ENCODE assay signal across 1 cellular context in the genomic region with DNA sequence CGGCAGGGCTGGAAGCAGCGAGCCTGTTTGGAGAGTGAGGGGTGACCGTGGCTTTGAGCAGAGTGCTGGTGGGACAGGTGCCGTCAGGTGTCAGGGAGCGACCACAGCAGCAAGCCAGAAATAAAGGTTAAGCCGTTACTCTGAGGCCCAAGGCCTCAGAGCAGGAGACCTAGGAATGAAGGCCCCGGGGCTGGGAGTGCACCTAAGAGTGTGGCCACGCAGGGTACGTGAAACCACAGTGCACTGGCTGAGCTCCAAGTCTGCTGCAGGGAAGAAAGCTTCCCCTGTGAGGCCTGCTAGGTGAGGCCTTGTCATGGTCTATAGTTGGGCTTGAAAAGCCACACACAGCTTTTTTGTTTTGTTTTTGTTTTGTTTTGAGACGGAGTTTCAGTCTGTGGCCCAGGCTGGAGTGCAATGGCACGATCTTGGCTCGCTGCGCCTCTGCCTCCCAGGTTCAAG.
A peak's percentile ranks its signal among the peaks of the same experiment; 100 is the strongest.
TF ChIP-seq lines count a peak whose summit lies in the region.

No MANE protein-coding gene starts in this region.

TF ChIP-seq in GM12878, 131 proteins besides CTCF, POLR2A, EP300 and RAD21 (continued from another document and continues in another):
- TF ChIP-seq CREM (IDR thresholded peaks at IDR 0.05; ENCODE audit: low read depth), result peak; percentile 68
- peak; percentile 59 for TF ChIP-seq EED (IDR thresholded peaks at IDR 0.05; ENCODE audit: low read depth)
- TF ChIP-seq KLF5 (IDR thresholded peaks at IDR 0.05; ENCODE audit: partially characterized antibody), result no peak
- TF ChIP-seq, protein P1, sequence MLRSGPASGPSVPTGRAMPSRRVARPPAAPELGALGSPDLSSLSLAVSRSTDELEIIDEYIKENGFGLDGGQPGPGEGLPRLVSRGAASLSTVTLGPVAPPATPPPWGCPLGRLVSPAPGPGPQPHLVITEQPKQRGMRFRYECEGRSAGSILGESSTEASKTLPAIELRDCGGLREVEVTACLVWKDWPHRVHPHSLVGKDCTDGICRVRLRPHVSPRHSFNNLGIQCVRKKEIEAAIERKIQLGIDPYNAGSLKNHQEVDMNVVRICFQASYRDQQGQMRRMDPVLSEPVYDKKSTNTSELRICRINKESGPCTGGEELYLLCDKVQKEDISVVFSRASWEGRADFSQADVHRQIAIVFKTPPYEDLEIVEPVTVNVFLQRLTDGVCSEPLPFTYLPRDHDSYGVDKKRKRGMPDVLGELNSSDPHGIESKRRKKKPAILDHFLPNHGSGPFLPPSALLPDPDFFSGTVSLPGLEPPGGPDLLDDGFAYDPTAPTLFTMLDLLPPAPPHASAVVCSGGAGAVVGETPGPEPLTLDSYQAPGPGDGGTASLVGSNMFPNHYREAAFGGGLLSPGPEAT (IDR thresholded peaks at IDR 0.05; ENCODE audit: low read depth), result peak; percentile 76; the same call in 1 of the 2 replicates
- no peak for TF ChIP-seq JUND (IDR thresholded peaks at IDR 0.05; ENCODE audit: low read depth, low read length)
- peak; percentile 50 for TF ChIP-seq MEF2B (IDR thresholded peaks at IDR 0.05; ENCODE audit: partially characterized antibody, poor library complexity, severe bottlenecking)
- TF ChIP-seq, protein P2, sequence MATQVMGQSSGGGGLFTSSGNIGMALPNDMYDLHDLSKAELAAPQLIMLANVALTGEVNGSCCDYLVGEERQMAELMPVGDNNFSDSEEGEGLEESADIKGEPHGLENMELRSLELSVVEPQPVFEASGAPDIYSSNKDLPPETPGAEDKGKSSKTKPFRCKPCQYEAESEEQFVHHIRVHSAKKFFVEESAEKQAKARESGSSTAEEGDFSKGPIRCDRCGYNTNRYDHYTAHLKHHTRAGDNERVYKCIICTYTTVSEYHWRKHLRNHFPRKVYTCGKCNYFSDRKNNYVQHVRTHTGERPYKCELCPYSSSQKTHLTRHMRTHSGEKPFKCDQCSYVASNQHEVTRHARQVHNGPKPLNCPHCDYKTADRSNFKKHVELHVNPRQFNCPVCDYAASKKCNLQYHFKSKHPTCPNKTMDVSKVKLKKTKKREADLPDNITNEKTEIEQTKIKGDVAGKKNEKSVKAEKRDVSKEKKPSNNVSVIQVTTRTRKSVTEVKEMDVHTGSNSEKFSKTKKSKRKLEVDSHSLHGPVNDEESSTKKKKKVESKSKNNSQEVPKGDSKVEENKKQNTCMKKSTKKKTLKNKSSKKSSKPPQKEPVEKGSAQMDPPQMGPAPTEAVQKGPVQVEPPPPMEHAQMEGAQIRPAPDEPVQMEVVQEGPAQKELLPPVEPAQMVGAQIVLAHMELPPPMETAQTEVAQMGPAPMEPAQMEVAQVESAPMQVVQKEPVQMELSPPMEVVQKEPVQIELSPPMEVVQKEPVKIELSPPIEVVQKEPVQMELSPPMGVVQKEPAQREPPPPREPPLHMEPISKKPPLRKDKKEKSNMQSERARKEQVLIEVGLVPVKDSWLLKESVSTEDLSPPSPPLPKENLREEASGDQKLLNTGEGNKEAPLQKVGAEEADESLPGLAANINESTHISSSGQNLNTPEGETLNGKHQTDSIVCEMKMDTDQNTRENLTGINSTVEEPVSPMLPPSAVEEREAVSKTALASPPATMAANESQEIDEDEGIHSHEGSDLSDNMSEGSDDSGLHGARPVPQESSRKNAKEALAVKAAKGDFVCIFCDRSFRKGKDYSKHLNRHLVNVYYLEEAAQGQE (IDR thresholded peaks at IDR 0.05; ENCODE audit: low read depth, low read length), result no peak
- peak; percentile 51; the same call in 1 of the 2 replicates for TF ChIP-seq FOXM1 (IDR thresholded peaks at IDR 0.05; ENCODE audit: low read depth, low read length)
- no peak for TF ChIP-seq CHD4 (IDR thresholded peaks at IDR 0.05)
- TF ChIP-seq IKZF2 (IDR thresholded peaks at IDR 0.05), result peak; percentile 59 to 73; a peak in 2 of 4 replicates
- TF ChIP-seq, protein P3, sequence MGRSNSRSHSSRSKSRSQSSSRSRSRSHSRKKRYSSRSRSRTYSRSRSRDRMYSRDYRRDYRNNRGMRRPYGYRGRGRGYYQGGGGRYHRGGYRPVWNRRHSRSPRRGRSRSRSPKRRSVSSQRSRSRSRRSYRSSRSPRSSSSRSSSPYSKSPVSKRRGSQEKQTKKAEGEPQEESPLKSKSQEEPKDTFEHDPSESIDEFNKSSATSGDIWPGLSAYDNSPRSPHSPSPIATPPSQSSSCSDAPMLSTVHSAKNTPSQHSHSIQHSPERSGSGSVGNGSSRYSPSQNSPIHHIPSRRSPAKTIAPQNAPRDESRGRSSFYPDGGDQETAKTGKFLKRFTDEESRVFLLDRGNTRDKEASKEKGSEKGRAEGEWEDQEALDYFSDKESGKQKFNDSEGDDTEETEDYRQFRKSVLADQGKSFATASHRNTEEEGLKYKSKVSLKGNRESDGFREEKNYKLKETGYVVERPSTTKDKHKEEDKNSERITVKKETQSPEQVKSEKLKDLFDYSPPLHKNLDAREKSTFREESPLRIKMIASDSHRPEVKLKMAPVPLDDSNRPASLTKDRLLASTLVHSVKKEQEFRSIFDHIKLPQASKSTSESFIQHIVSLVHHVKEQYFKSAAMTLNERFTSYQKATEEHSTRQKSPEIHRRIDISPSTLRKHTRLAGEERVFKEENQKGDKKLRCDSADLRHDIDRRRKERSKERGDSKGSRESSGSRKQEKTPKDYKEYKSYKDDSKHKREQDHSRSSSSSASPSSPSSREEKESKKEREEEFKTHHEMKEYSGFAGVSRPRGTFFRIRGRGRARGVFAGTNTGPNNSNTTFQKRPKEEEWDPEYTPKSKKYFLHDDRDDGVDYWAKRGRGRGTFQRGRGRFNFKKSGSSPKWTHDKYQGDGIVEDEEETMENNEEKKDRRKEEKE (IDR thresholded peaks at IDR 0.05), result no peak
- peak; percentile 89; the same call in 1 of the 2 replicates for TF ChIP-seq CBFB (IDR thresholded peaks at IDR 0.05; ENCODE audit: low read depth)
- no peak for TF ChIP-seq TCF3 (IDR thresholded peaks at IDR 0.05; ENCODE audit: borderline replicate concordance, insufficient read depth, low read depth, low read length)
- TF ChIP-seq, protein P4, sequence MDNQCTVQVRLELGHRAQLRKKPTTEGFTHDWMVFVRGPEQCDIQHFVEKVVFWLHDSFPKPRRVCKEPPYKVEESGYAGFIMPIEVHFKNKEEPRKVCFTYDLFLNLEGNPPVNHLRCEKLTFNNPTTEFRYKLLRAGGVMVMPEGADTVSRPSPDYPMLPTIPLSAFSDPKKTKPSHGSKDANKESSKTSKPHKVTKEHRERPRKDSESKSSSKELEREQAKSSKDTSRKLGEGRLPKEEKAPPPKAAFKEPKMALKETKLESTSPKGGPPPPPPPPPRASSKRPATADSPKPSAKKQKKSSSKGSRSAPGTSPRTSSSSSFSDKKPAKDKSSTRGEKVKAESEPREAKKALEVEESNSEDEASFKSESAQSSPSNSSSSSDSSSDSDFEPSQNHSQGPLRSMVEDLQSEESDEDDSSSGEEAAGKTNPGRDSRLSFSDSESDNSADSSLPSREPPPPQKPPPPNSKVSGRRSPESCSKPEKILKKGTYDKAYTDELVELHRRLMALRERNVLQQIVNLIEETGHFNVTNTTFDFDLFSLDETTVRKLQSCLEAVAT (IDR thresholded peaks at IDR 0.05), result peak; percentile 88
- 0 out of 2 replicates have a peak, but pooled peaks have one; percentile 30 for TF ChIP-seq HDGF (IDR thresholded peaks at IDR 0.05)
- peak; percentile 31; the same call in 1 of the 2 replicates for TF ChIP-seq TAF1 (IDR thresholded peaks at IDR 0.05; ENCODE audit: borderline replicate concordance, low read depth, low read length)
- TF ChIP-seq SP1 (IDR thresholded peaks at IDR 0.05; ENCODE audit: low read depth, low read length), result no peak
- peak; percentile 61 to 89 for TF ChIP-seq BHLHE40 (IDR thresholded peaks at IDR 0.05; ENCODE audit: borderline replicate concordance in 1 of 2, low read depth in 2 of 2, low read length in 1 of 2)
- TF ChIP-seq CREB1 (IDR thresholded peaks at IDR 0.05; ENCODE audit: low read depth), result peak; percentile 14; the same call in 1 of the 2 replicates
- no peak for TF ChIP-seq FOS (IDR thresholded peaks at IDR 0.05; ENCODE audit: borderline replicate concordance, extremely low read depth, insufficient read length)
- TF ChIP-seq, protein P5, sequence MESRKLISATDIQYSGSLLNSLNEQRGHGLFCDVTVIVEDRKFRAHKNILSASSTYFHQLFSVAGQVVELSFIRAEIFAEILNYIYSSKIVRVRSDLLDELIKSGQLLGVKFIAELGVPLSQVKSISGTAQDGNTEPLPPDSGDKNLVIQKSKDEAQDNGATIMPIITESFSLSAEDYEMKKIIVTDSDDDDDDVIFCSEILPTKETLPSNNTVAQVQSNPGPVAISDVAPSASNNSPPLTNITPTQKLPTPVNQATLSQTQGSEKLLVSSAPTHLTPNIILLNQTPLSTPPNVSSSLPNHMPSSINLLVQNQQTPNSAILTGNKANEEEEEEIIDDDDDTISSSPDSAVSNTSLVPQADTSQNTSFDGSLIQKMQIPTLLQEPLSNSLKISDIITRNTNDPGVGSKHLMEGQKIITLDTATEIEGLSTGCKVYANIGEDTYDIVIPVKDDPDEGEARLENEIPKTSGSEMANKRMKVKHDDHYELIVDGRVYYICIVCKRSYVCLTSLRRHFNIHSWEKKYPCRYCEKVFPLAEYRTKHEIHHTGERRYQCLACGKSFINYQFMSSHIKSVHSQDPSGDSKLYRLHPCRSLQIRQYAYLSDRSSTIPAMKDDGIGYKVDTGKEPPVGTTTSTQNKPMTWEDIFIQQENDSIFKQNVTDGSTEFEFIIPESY (IDR thresholded peaks at IDR 0.05), result no peak
- TF ChIP-seq, protein P6, sequence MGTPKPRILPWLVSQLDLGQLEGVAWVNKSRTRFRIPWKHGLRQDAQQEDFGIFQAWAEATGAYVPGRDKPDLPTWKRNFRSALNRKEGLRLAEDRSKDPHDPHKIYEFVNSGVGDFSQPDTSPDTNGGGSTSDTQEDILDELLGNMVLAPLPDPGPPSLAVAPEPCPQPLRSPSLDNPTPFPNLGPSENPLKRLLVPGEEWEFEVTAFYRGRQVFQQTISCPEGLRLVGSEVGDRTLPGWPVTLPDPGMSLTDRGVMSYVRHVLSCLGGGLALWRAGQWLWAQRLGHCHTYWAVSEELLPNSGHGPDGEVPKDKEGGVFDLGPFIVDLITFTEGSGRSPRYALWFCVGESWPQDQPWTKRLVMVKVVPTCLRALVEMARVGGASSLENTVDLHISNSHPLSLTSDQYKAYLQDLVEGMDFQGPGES (IDR thresholded peaks at IDR 0.05), result no peak
- peak in 1 of 2 experiments; percentile 49; a peak in 1 of 4 replicates for TF ChIP-seq ETV6 (conservative IDR thresholded peaks at IDR 0.05 in 1 of 2, IDR thresholded peaks at IDR 0.05 in 1 of 2; ENCODE audit: borderline replicate concordance in 1 of 2, low read depth in 1 of 2)
- no peak for TF ChIP-seq SUPT20H (IDR thresholded peaks at IDR 0.05; ENCODE audit: borderline replicate concordance, control insufficient read depth, low read depth, low read length)
- TF ChIP-seq PAX5 (IDR thresholded peaks at IDR 0.05; ENCODE audit: borderline replicate concordance, low read depth, low read length), result peak; percentile 72; the same call in 1 of the 2 replicates
- TF ChIP-seq, protein P7, sequence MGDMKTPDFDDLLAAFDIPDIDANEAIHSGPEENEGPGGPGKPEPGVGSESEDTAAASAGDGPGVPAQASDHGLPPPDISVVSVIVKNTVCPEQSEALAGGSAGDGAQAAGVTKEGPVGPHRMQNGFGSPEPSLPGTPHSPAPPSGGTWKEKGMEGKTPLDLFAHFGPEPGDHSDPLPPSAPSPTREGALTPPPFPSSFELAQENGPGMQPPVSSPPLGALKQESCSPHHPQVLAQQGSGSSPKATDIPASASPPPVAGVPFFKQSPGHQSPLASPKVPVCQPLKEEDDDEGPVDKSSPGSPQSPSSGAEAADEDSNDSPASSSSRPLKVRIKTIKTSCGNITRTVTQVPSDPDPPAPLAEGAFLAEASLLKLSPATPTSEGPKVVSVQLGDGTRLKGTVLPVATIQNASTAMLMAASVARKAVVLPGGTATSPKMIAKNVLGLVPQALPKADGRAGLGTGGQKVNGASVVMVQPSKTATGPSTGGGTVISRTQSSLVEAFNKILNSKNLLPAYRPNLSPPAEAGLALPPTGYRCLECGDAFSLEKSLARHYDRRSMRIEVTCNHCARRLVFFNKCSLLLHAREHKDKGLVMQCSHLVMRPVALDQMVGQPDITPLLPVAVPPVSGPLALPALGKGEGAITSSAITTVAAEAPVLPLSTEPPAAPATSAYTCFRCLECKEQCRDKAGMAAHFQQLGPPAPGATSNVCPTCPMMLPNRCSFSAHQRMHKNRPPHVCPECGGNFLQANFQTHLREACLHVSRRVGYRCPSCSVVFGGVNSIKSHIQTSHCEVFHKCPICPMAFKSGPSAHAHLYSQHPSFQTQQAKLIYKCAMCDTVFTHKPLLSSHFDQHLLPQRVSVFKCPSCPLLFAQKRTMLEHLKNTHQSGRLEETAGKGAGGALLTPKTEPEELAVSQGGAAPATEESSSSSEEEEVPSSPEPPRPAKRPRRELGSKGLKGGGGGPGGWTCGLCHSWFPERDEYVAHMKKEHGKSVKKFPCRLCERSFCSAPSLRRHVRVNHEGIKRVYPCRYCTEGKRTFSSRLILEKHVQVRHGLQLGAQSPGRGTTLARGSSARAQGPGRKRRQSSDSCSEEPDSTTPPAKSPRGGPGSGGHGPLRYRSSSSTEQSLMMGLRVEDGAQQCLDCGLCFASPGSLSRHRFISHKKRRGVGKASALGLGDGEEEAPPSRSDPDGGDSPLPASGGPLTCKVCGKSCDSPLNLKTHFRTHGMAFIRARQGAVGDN (IDR thresholded peaks at IDR 0.05), result peak; percentile 81
- TF ChIP-seq, protein P8, sequence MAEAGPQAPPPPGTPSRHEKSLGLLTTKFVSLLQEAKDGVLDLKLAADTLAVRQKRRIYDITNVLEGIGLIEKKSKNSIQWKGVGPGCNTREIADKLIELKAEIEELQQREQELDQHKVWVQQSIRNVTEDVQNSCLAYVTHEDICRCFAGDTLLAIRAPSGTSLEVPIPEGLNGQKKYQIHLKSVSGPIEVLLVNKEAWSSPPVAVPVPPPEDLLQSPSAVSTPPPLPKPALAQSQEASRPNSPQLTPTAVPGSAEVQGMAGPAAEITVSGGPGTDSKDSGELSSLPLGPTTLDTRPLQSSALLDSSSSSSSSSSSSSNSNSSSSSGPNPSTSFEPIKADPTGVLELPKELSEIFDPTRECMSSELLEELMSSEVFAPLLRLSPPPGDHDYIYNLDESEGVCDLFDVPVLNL (IDR thresholded peaks at IDR 0.05; ENCODE audit: low read depth, low read length), result no peak
- TF ChIP-seq IKZF1 (conservative IDR thresholded peaks at IDR 0.05), result peak; percentile 49; the same call in 1 of the 2 replicates
- TF ChIP-seq SMAD1 (IDR thresholded peaks at IDR 0.05; ENCODE audit: low read depth, partially characterized antibody), result peak; percentile 94
- TF ChIP-seq SMARCA5 (IDR thresholded peaks at IDR 0.05), result no peak
- no peak for TF ChIP-seq WRNIP1 (IDR thresholded peaks at IDR 0.05; ENCODE audit: borderline replicate concordance, low read depth, low read length)
- TF ChIP-seq, protein P9, sequence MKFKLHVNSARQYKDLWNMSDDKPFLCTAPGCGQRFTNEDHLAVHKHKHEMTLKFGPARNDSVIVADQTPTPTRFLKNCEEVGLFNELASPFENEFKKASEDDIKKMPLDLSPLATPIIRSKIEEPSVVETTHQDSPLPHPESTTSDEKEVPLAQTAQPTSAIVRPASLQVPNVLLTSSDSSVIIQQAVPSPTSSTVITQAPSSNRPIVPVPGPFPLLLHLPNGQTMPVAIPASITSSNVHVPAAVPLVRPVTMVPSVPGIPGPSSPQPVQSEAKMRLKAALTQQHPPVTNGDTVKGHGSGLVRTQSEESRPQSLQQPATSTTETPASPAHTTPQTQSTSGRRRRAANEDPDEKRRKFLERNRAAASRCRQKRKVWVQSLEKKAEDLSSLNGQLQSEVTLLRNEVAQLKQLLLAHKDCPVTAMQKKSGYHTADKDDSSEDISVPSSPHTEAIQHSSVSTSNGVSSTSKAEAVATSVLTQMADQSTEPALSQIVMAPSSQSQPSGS (IDR thresholded peaks at IDR 0.05; ENCODE audit: low read length), result peak; percentile 26; the same call in 1 of the 2 replicates
